19 cellular contexts compared by ENCODE assay signal in genomic region chr5:129078247-129078646, GRCh38.
"Had no signal": no experiment of that assay in that cellular context is flagged by ENCODE, and none has a peak within 500 bp of the region (broad histone marks: within the 10 kb centered on the region; RNA-seq: fewer than 3 reads in every experiment).

No MANE protein-coding gene starts in this region.

- H3K27ac ChIP-seq: RWPE1 had no signal

- DNase-seq: IMR-90, MV-4-11, NCI-H1048, NCI-H1105, NCI-H1417, NCI-H1436 treated with DMSO at 0.1 percent for 48 hours, NCI-H1694 treated with DMSO at 0.1 percent for 48 hours, NCI-H1930, NCI-H2081, NCI-H2107, NCI-H2227 treated with DMSO at 0.1 percent for 48 hours, NCI-H524, NCI-H526 treated with DMSO at 0.1 percent for 48 hours, NCI-H774, PC-3, SHP77 had no signal

- ATAC-seq: HepG2, Panc1, PC-3 had no signal
